Comparison of ENCODE assay signal across 22 cellular contexts in the genomic region with DNA sequence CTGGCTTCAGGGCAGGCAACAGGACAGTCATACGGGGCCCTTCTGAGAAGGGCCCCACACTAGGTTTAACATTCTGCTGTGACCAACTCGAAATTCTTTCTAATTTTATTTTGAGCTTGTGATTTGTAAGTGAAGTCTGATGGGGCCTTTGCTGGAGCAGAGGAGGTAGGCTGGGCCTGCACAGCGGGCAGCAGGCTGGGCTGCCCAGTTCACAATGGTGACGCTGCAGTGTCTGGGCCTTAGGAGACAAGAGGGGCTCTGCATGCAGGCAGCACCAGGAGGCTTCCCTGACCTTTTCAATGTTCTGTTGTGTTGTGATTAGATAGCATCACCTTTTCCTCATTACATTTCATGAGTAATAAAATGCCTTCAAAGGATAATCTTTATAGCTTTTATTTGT.
DNase-seq lines count a peak whose midpoint lies in the region; ATAC-seq and TF ChIP-seq lines count a peak whose summit lies in the region.
"Had no signal": no experiment of that assay in that cellular context is flagged by ENCODE, and none has a peak within 500 bp of the region (broad histone marks: within the 10 kb centered on the region; RNA-seq: fewer than 3 reads in every experiment).

No MANE protein-coding gene starts in this region.

- H3K27me3 Mint-ChIP-seq in neural progenitor cell (ENCODE audit: insufficient read depth, low read depth) = peaks cover 6% of the 10 kb centered on the region
- no peaks in the 10 kb centered on the region for H3K27me3 Mint-ChIP-seq in activated CD8-positive, alpha-beta T cell treated with anti-CD3 and anti-CD28 coated beads, Interleukin-2, amount 10 ng/mL, durations not matched to agents 7 days and 5 days (ENCODE audit: low read depth)

- peaks cover 19% of the 10 kb centered on the region for H3F3A ChIP-seq in neural progenitor cell (ENCODE audit: low read depth)
- H3F3A ChIP-seq in MM.1S (ENCODE audit: insufficient read depth, low read length) = no peaks in the 10 kb centered on the region

- H2AK5ac ChIP-seq in trophoblast cell (ENCODE audit: low read length) = no peak overlapping the region

- H3K27ac Mint-ChIP-seq in neural progenitor cell = no peak overlapping the region
- H3K27ac Mint-ChIP-seq in activated CD8-positive, alpha-beta T cell treated with anti-CD3 and anti-CD28 coated beads, Interleukin-2, amount 10 ng/mL, durations not matched to agents 7 days and 5 days = no peak overlapping the region
- H3K27ac Mint-ChIP-seq: CD14-positive monocyte; CD4-positive, alpha-beta T cell had no signal

- no peaks in the 10 kb centered on the region for H3K9me3 ChIP-seq in left ventricle myocardium inferior (replicated peaks)
- no peaks in the 10 kb centered on the region for H3K9me3 ChIP-seq in right atrium auricular region
- H3K9me3 ChIP-seq in neural progenitor cell (ENCODE audit: low read depth) = no peaks in the 10 kb centered on the region
- peaks cover 2% of the 10 kb centered on the region for H3K9me3 ChIP-seq in trophoblast cell (ENCODE audit: insufficient read depth, low read depth, low read length)
- H3K9me3 ChIP-seq in MM.1S (replicated peaks; ENCODE audit: insufficient read depth, low read length) = no peaks in the 10 kb centered on the region
- H3K9me3 ChIP-seq: A549, BE2C had no signal

- WGBS in trophoblast cell (ENCODE audit: extremely low coverage, insufficient coverage, insufficient read length) = no CpG with 5 or more reads among the region's 4 CpGs

- H2AFZ ChIP-seq in neural progenitor cell (replicated peaks) (no peak overlapping the region), trophoblast cell (ENCODE audit: insufficient read depth, low read length, poor library complexity) (no peak overlapping the region), MM.1S (ENCODE audit: low read length) (no peak overlapping the region)

- ATAC-seq in activated CD8-positive, alpha-beta T cell treated with anti-CD3 and anti-CD28 coated beads, Interleukin-2, amount 10 ng/mL, durations not matched to agents 7 days and 5 days = no peak
- no peak for ATAC-seq in GM21515 (IDR thresholded peaks at IDR 0.05; ENCODE audit: unreplicated experiment)
- ATAC-seq: A549 had no signal

- H3K36me3 Mint-ChIP-seq in neural progenitor cell = no peaks in the 10 kb centered on the region
- no peaks in the 10 kb centered on the region for H3K36me3 Mint-ChIP-seq in activated CD8-positive, alpha-beta T cell treated with anti-CD3 and anti-CD28 coated beads, Interleukin-2, amount 10 ng/mL, durations not matched to agents 7 days and 5 days (ENCODE audit: low read depth)
- H3K36me3 Mint-ChIP-seq: CD14-positive monocyte; CD8-positive, alpha-beta memory T cell had no signal

- no peak overlapping the region for H4K8ac ChIP-seq in trophoblast cell (ENCODE audit: low read depth, low read length)

- peaks cover 43% of the 10 kb centered on the region for H3K4me1 Mint-ChIP-seq in neural progenitor cell
- H3K4me1 Mint-ChIP-seq in activated CD8-positive, alpha-beta T cell treated with anti-CD3 and anti-CD28 coated beads, Interleukin-2, amount 10 ng/mL, durations not matched to agents 7 days and 5 days (ENCODE audit: low read depth) = no peaks in the 10 kb centered on the region
- H3K4me1 Mint-ChIP-seq: CD14-positive monocyte; CD8-positive, alpha-beta memory T cell had no signal

- no peak overlapping the region for H3K4me3 Mint-ChIP-seq in neural progenitor cell
- no peak overlapping the region for H3K4me3 Mint-ChIP-seq in activated CD8-positive, alpha-beta T cell treated with anti-CD3 and anti-CD28 coated beads, Interleukin-2, amount 10 ng/mL, durations not matched to agents 7 days and 5 days
- H3K4me3 Mint-ChIP-seq: CD14-positive monocyte; CD4-positive, alpha-beta T cell; CD8-positive, alpha-beta memory T cell had no signal

- no peak overlapping the region for H3K14ac ChIP-seq in trophoblast cell (ENCODE audit: low read length)

- H3K27ac ChIP-seq in left ventricle myocardium inferior (replicated peaks) = peak overlapping the region; percentile 15
- H3K27ac ChIP-seq in right atrium auricular region = no peak overlapping the region
- H3K27ac ChIP-seq in neural progenitor cell = no peak overlapping the region
- no peak overlapping the region for H3K27ac ChIP-seq in trophoblast cell (ENCODE audit: low read depth, low read length)
- H3K27ac ChIP-seq in MM.1S (ENCODE audit: low read length) = no peak overlapping the region
- H3K27ac ChIP-seq: A549; BLaER1 treated with 17β-estradiol and CSF1 and Interleukin-3, amounts not matched to agents 10 nM and 100 nM had no signal

- H4K91ac ChIP-seq in trophoblast cell (ENCODE audit: low read depth, low read length) = no peak overlapping the region

- H3K79me2 ChIP-seq in neural progenitor cell (ENCODE audit: low read depth) = no peaks in the 10 kb centered on the region
- no peaks in the 10 kb centered on the region for H3K79me2 ChIP-seq in trophoblast cell (ENCODE audit: control insufficient read depth, insufficient read depth, low read length, poor library complexity)
- H3K79me2 ChIP-seq in MM.1S (ENCODE audit: low read length) = no peaks in the 10 kb centered on the region

- H3K4me3 ChIP-seq in left ventricle myocardium inferior = no peak overlapping the region
- no peak overlapping the region for H3K4me3 ChIP-seq in right atrium auricular region
- no peak overlapping the region for H3K4me3 ChIP-seq in neural progenitor cell
- H3K4me3 ChIP-seq in trophoblast cell (ENCODE audit: low read depth, low read length) = no peak overlapping the region
- H3K4me3 ChIP-seq in MM.1S (ENCODE audit: low read length) = no peak overlapping the region
- H3K4me3 ChIP-seq: A549; BLaER1 treated with 17β-estradiol and CSF1 and Interleukin-3, amounts not matched to agents 10 nM and 100 nM had no signal

- H4K20me1 ChIP-seq in neural progenitor cell (ENCODE audit: low read depth) (no peaks in the 10 kb centered on the region), MM.1S (ENCODE audit: insufficient read depth, low read length) (no peaks in the 10 kb centered on the region)
- H4K20me1 ChIP-seq: BLaER1 treated with 17β-estradiol and CSF1 and Interleukin-3, amounts not matched to agents 10 nM and 100 nM had no signal

- no peak overlapping the region for H2BK5ac ChIP-seq in trophoblast cell (ENCODE audit: low read depth, low read length, poor library complexity)

- H3K4me2 ChIP-seq in neural progenitor cell (peak overlapping the region; percentile 48), trophoblast cell (ENCODE audit: low read length) (no peak overlapping the region), MM.1S (ENCODE audit: low read depth, low read length) (no peak overlapping the region)
- H3K4me2 ChIP-seq: A549; BLaER1 treated with 17β-estradiol and CSF1 and Interleukin-3, amounts not matched to agents 10 nM and 100 nM had no signal

- H4K12ac ChIP-seq in trophoblast cell (ENCODE audit: low read depth, low read length) = no peak overlapping the region

- no peaks in the 10 kb centered on the region for H3K36me3 ChIP-seq in left ventricle myocardium inferior
- H3K36me3 ChIP-seq in right atrium auricular region = no peaks in the 10 kb centered on the region
- no peaks in the 10 kb centered on the region for H3K36me3 ChIP-seq in neural progenitor cell
- H3K36me3 ChIP-seq in trophoblast cell (ENCODE audit: control insufficient read depth in 1 of 2, insufficient read depth in 2 of 2, low read length in 2 of 2) = no peaks in the 10 kb centered on the region
- no peaks in the 10 kb centered on the region for H3K36me3 ChIP-seq in MM.1S (replicated peaks; ENCODE audit: insufficient read depth, low read length)
- H3K36me3 ChIP-seq: BE2C; BLaER1 treated with 17β-estradiol and CSF1 and Interleukin-3, amounts not matched to agents 10 nM and 100 nM had no signal

- CTCF ChIA-PET in activated CD8-positive, alpha-beta T cell treated with anti-CD3 and anti-CD28 coated beads, Interleukin-2, amount 10 ng/mL, durations not matched to agents 7 days and 5 days (lab: Charles Lee) = no interaction called here

- no peak overlapping the region for H3K18ac ChIP-seq in trophoblast cell (ENCODE audit: low read length)

- no peak overlapping the region for H2BK12ac ChIP-seq in trophoblast cell (ENCODE audit: low read length)

- H3K79me1 ChIP-seq in trophoblast cell (ENCODE audit: low read length) = no peaks in the 10 kb centered on the region

- H3K9me3 Mint-ChIP-seq in neural progenitor cell = peaks cover 18% of the 10 kb centered on the region
- no peaks in the 10 kb centered on the region for H3K9me3 Mint-ChIP-seq in activated CD8-positive, alpha-beta T cell treated with anti-CD3 and anti-CD28 coated beads, Interleukin-2, amount 10 ng/mL, durations not matched to agents 7 days and 5 days (ENCODE audit: insufficient read depth)

- TF ChIP-seq CTCF in left ventricle myocardium inferior (IDR thresholded peaks at IDR 0.05; ENCODE audit: borderline replicate concordance) (no peak), right atrium auricular region (IDR thresholded peaks at IDR 0.05) (no peak), neural progenitor cell (IDR thresholded peaks at IDR 0.05) (no peak), MM.1S (IDR thresholded peaks at IDR 0.05; ENCODE audit: low read length) (no peak)

- no peak overlapping the region for H3K4ac ChIP-seq in trophoblast cell (ENCODE audit: low read depth, low read length)

- H3K9me2 ChIP-seq in MM.1S (replicated peaks; ENCODE audit: insufficient read depth, low read length) = no peaks in the 10 kb centered on the region

- intact Hi-C loops in left ventricle myocardium inferior (cut with micrococcal nuclease) = no loop called here

- H3K4me1 ChIP-seq in left ventricle myocardium inferior (peaks cover 9% of the 10 kb centered on the region), right atrium auricular region (peaks cover 0 to 7% of the 10 kb centered on the region in 2 donors), neural progenitor cell (peaks cover 50% of the 10 kb centered on the region), trophoblast cell (ENCODE audit: control insufficient read depth in 1 of 2, insufficient read depth in 2 of 2, low read length in 2 of 2) (no peaks in the 10 kb centered on the region), MM.1S (ENCODE audit: low read length) (no peaks in the 10 kb centered on the region)
- H3K4me1 ChIP-seq: A549; BE2C; BLaER1 treated with 17β-estradiol and CSF1 and Interleukin-3, amounts not matched to agents 10 nM and 100 nM had no signal

- POLR2A ChIA-PET in activated CD8-positive, alpha-beta T cell treated with anti-CD3 and anti-CD28 coated beads, Interleukin-2, amount 10 ng/mL, durations not matched to agents 7 days and 5 days (lab: Charles Lee) = no interaction called here

- H3K9ac ChIP-seq in neural progenitor cell (no peak overlapping the region), trophoblast cell (ENCODE audit: low read length) (peak overlapping the region; percentile 58), MM.1S (ENCODE audit: low read length) (no peak overlapping the region)
- H3K9ac ChIP-seq: BLaER1 treated with 17β-estradiol and CSF1 and Interleukin-3, amounts not matched to agents 10 nM and 100 nM had no signal

- no peak overlapping the region for H2BK120ac ChIP-seq in trophoblast cell (ENCODE audit: insufficient read depth, low read length, poor library complexity)

- H3K27me3 ChIP-seq in left ventricle myocardium inferior (ENCODE audit: low read depth) (no peaks in the 10 kb centered on the region), right atrium auricular region (no peaks in the 10 kb centered on the region), neural progenitor cell (no peaks in the 10 kb centered on the region), trophoblast cell (ENCODE audit: insufficient read depth, low read length) (no peaks in the 10 kb centered on the region), MM.1S (replicated peaks; ENCODE audit: insufficient read depth, low read length) (no peaks in the 10 kb centered on the region)
- H3K27me3 ChIP-seq: BE2C; BLaER1 treated with 17β-estradiol and CSF1 and Interleukin-3, amounts not matched to agents 10 nM and 100 nM had no signal

- no peak overlapping the region for H3K23ac ChIP-seq in trophoblast cell (ENCODE audit: low read length)

- DNase-seq in left ventricle myocardium inferior = no peak
- DNase-seq in right atrium auricular region (ENCODE audit: low spot score) = no peak
- DNase-seq in neural progenitor cell (ENCODE audit: low spot score) = peak; percentile 55
- no peak for DNase-seq in trophoblast cell
- no peak for DNase-seq in activated CD8-positive, alpha-beta T cell treated with anti-CD3 and anti-CD28 coated beads, Interleukin-2, amount 10 ng/mL, durations not matched to agents 7 days and 5 days
- no peak for DNase-seq in MM.1S
- DNase-seq: 8988T; ACHN; AML-193; BE2C; CD4-positive, alpha-beta T cell; CD8-positive, alpha-beta memory T cell; DMS 273 treated with DMSO at 0.1 percent for 48 hours; DMS79; EL; GDM1; H7; HCEC 1CT had no signal
